ENCODE assay signal across 22 cellular contexts in the genomic region with DNA sequence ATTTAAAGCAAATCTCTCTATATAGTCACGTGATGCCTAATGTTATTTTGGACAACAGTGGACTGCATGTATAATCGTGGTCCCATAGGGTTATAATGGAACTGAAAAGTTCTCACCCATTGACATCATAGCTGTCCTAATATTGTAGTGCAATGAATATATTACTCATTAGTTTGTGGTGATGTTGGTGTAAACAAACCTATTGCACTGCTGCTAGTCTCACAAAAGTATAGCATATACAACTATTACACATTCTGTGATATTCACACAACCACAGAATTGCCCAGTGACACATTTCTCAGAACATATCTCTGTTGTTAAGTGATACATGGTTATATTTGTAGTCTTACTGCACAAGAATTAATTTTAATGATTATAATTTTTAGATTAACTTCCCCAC.
"Had no signal": no experiment of that assay in that cellular context is flagged by ENCODE, and none has a peak within 500 bp of the region (broad histone marks: within the 10 kb centered on the region; RNA-seq: fewer than 3 reads in every experiment).

No MANE protein-coding gene starts in this region.

- H3K27me3 Mint-ChIP-seq: activated CD4-positive, alpha-beta memory T cell treated with anti-CD3 and anti-CD28 coated beads, Interleukin-2, amount 10 ng/mL, durations not matched to agents 7 days and 5 days; activated CD4-positive, alpha-beta T cell treated with anti-CD3 and anti-CD28 coated beads for 36 hours; activated naive CD8-positive, alpha-beta T cell treated with anti-CD3 and anti-CD28 coated beads, Interleukin-2, amount 50 U/mL, for 24 hours; brain; central memory CD8-positive, alpha-beta T cell; T-helper 17 cell had no signal

- H3K4me3 Mint-ChIP-seq: activated CD4-positive, alpha-beta memory T cell treated with anti-CD3 and anti-CD28 coated beads, Interleukin-2, amount 10 ng/mL, durations not matched to agents 7 days and 5 days; activated CD4-positive, alpha-beta T cell treated with anti-CD3 and anti-CD28 coated beads for 36 hours; activated naive CD8-positive, alpha-beta T cell treated with anti-CD3 and anti-CD28 coated beads, Interleukin-2, amount 50 U/mL, for 24 hours; brain; central memory CD8-positive, alpha-beta T cell; T-helper 17 cell; WTC11 had no signal

- H3K27ac Mint-ChIP-seq: activated CD4-positive, alpha-beta memory T cell treated with anti-CD3 and anti-CD28 coated beads, Interleukin-2, amount 10 ng/mL, durations not matched to agents 7 days and 5 days; activated CD4-positive, alpha-beta T cell treated with anti-CD3 and anti-CD28 coated beads for 36 hours; activated naive CD8-positive, alpha-beta T cell treated with anti-CD3 and anti-CD28 coated beads, Interleukin-2, amount 50 U/mL, for 24 hours; brain; T-helper 17 cell; WTC11 had no signal

- DNase-seq: activated CD4-positive, alpha-beta memory T cell treated with anti-CD3 and anti-CD28 coated beads, Interleukin-2, amount 10 ng/mL, durations not matched to agents 7 days and 5 days; activated CD4-positive, alpha-beta T cell treated with anti-CD3 and anti-CD28 coated beads for 36 hours; activated CD4-positive, alpha-beta T cell treated with anti-CD3 and anti-CD28 coated beads, Interleukin-2, amount 50 U/mL, for 1 hour; activated CD8-positive, alpha-beta memory T cell treated with anti-CD3 and anti-CD28 coated beads, Interleukin-2, amount 50 U/mL, for 4 hours; activated effector memory CD4-positive, alpha-beta T cell treated with Interleukin-2 at 50 U/mL for 16 hours; activated naive CD4-positive, alpha-beta T cell treated with Interleukin-2 at 50 U/mL for 16 hours; activated naive CD8-positive, alpha-beta T cell treated with anti-CD3 and anti-CD28 coated beads, Interleukin-2, amount 50 U/mL, for 24 hours; activated T-cell treated with anti-CD3 and anti-CD28 coated beads, Interleukin-2, amount 50 U/mL, for 1 hour; amygdala; NCI-H1048; NCI-H1930; NCI-H345; NCI-H510A; NCI-H526 treated with DMSO at 0.1 percent for 48 hours; NCI-H82; SIG-M5; T-helper 17 cell; T-helper 9 cell had no signal

- H3K36me3 Mint-ChIP-seq: activated naive CD4-positive, alpha-beta T cell treated with anti-CD3 and anti-CD28 coated beads, Interleukin-2, amount 50 U/mL, for 72 hours had no signal

- ATAC-seq: activated CD4-positive, alpha-beta T cell treated with anti-CD3 and anti-CD28 coated beads for 36 hours; activated naive CD8-positive, alpha-beta T cell treated with anti-CD3 and anti-CD28 coated beads, Interleukin-2, amount 50 U/mL, for 24 hours; T-helper 17 cell; WTC11 had no signal

- H3K4me1 Mint-ChIP-seq: activated CD4-positive, alpha-beta memory T cell treated with anti-CD3 and anti-CD28 coated beads, Interleukin-2, amount 10 ng/mL, durations not matched to agents 7 days and 5 days; activated CD4-positive, alpha-beta T cell treated with anti-CD3 and anti-CD28 coated beads for 36 hours; activated naive CD8-positive, alpha-beta T cell treated with anti-CD3 and anti-CD28 coated beads, Interleukin-2, amount 50 U/mL, for 24 hours; brain; central memory CD8-positive, alpha-beta T cell; WTC11 had no signal

- H3K9me3 Mint-ChIP-seq: activated CD4-positive, alpha-beta memory T cell treated with anti-CD3 and anti-CD28 coated beads, Interleukin-2, amount 10 ng/mL, durations not matched to agents 7 days and 5 days; activated naive CD4-positive, alpha-beta T cell treated with anti-CD3 and anti-CD28 coated beads, Interleukin-2, amount 50 U/mL, for 72 hours; activated naive CD8-positive, alpha-beta T cell treated with anti-CD3 and anti-CD28 coated beads, Interleukin-2, amount 50 U/mL, for 24 hours; brain; central memory CD8-positive, alpha-beta T cell; WTC11 had no signal
